Comparison of ENCODE assay signal across 10 cellular contexts in the genomic region with DNA sequence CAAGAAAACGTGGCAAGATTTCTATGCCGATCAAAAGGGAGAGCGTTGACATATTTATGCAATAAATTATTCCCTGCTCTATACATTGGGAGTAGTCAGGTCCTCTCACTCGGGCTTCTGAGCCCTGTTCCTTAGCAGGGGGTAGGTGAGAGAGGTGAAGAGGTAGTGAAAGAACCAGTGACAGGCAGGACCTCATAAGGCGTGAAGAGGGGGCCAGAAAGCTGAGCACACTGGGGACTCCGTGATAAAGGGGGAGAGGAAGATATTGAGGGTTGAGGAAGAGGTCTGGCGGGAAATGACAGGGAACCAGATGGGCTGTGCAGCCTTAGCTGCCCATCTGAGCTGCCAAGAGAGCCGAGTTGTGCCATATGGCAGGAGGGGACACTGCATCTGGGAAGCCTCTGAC. TPM values are rescaled to one million over a fixed set of nuclear protein-coding genes. Genes with fewer than 3 reads are reported as not detected.
DNase-seq lines count a peak whose midpoint lies in the region; ATAC-seq and TF ChIP-seq lines count a peak whose summit lies in the region.
"Had no signal": no experiment of that assay in that cellular context is flagged by ENCODE, and none has a peak within 500 bp of the region (broad histone marks: within the 10 kb centered on the region; RNA-seq: fewer than 3 reads in every experiment).

No MANE protein-coding gene starts in this region.

- WGBS in SK-N-SH (ENCODE audit: low lambda C conversion rate), result 8% methylated on average over 8 of the region's 8 CpGs
- WGBS in hepatocyte (ENCODE audit: low lambda C conversion rate, missing lambda C conversion rate), result 7% methylated on average over 8 of the region's 8 CpGs
- whole genome bisulfite sequencing in suprapubic skin, result 21% methylated on average over 8 of the region's 8 CpGs

- peak overlapping the region; percentile 74 for H2AFZ ChIP-seq in SK-N-SH (ENCODE audit: low read depth)
- peak overlapping the region; percentile 57 for H2AFZ ChIP-seq in hepatocyte

- no peak for TF ChIP-seq CTCF in SK-N-SH (IDR thresholded peaks at IDR 0.05)
- TF ChIP-seq CTCF in hepatocyte (IDR thresholded peaks at IDR 0.05; ENCODE audit: poor library complexity), result no peak
- no peak for TF ChIP-seq CTCF in suprapubic skin (IDR thresholded peaks at IDR 0.05)

- peaks cover 14% of the 10 kb centered on the region for H3F3A ChIP-seq in SK-N-SH (replicated peaks; ENCODE audit: insufficient read depth)

- TF ChIP-seq POLR2A in suprapubic skin (IDR thresholded peaks at IDR 0.05), result no peak

- ATAC-seq in SK-N-SH treated with all-trans-retinoic acid at 6 μM for 48 hours, result no peak; the same call in 2 of the 3 replicates
- ATAC-seq in HG02938 (IDR thresholded peaks at IDR 0.05; ENCODE audit: unreplicated experiment), result peak; percentile 1
- ATAC-seq in T-helper 17 cell, result no peak
- ATAC-seq in HG03135 (IDR thresholded peaks at IDR 0.05; ENCODE audit: unreplicated experiment), result no peak

- CTCF ChIA-PET in SK-N-SH (lab: Yijun Ruan, JAX), result interaction anchor here (0.9 to 1.7 kb wide), 6 partner anchors 9 to 656 kb away, joined by 3 to 6 read pairs (median 4); partner anchors contain the start of genes GPX8 and SNX18

- no peaks in the 10 kb centered on the region for H3K79me2 ChIP-seq in SK-N-SH (ENCODE audit: insufficient read depth)
- no peaks in the 10 kb centered on the region for H3K79me2 ChIP-seq in hepatocyte

- no peak overlapping the region for H3K27ac ChIP-seq in SK-N-SH (ENCODE audit: low read depth in 2 of 2, low read length in 1 of 2)
- no peak overlapping the region for H3K27ac ChIP-seq in hepatocyte
- H3K27ac ChIP-seq in suprapubic skin, result no peak overlapping the region
- H3K27ac ChIP-seq: adrenal gland had no signal

- no peak overlapping the region for H3K9ac ChIP-seq in SK-N-SH

- H3K27me3 ChIP-seq in SK-N-SH (ENCODE audit: insufficient read depth) (peaks cover 52% of the 10 kb centered on the region), hepatocyte (peaks cover 57% of the 10 kb centered on the region), suprapubic skin (peaks cover 67% of the 10 kb centered on the region)

- H3K27ac Mint-ChIP-seq in T-helper 17 cell, result peak overlapping the region; percentile 77

- peaks cover 4% of the 10 kb centered on the region for H3K36me3 Mint-ChIP-seq in T-helper 17 cell (ENCODE audit: low read depth)

- H3K36me3 ChIP-seq in SK-N-SH (replicated peaks in 1 of 2; ENCODE audit: control insufficient read depth in 1 of 2, insufficient read depth in 2 of 2, low read length in 1 of 2), result no peaks in the 10 kb centered on the region
- no peaks in the 10 kb centered on the region for H3K36me3 ChIP-seq in hepatocyte (replicated peaks; ENCODE audit: insufficient read depth, low read depth)
- no peaks in the 10 kb centered on the region for H3K36me3 ChIP-seq in suprapubic skin
- H3K36me3 ChIP-seq: adrenal gland had no signal

- DNase-seq in SK-N-SH (peak; percentile 53), T-helper 17 cell (no peak), hepatocyte (ENCODE audit: low spot score) (no peak), suprapubic skin (ENCODE audit: low spot score in 2 of 2) (no peak), NOMO-1 (lab: John Stamatoyannopoulos, UW; ENCODE audit: unreplicated experiment in 2 of 2) (no peak)

- H3K4me1 ChIP-seq in SK-N-SH (ENCODE audit: control insufficient read depth in 1 of 2, insufficient read depth in 2 of 2, low read depth in 1 of 2, low read length in 1 of 2) (peaks cover 3 to 13% of the 10 kb centered on the region in 2 experiments; a peak in 3 of 4 replicates), hepatocyte (ENCODE audit: insufficient read depth) (peaks cover 13% of the 10 kb centered on the region), suprapubic skin (peaks cover 32% of the 10 kb centered on the region)

- peak overlapping the region; percentile 51 to 59 for H3K4me3 ChIP-seq in SK-N-SH (ENCODE audit: low read depth in 2 of 2, low read length in 1 of 2)
- peak overlapping the region; percentile 75 for H3K4me3 ChIP-seq in hepatocyte
- peak overlapping the region; percentile 56 for H3K4me3 ChIP-seq in suprapubic skin

- H3K4me2 ChIP-seq in SK-N-SH, result peak overlapping the region; percentile 98
- peak overlapping the region; percentile 99 for H3K4me2 ChIP-seq in hepatocyte

- TF ChIP-seq RAD21 in SK-N-SH (IDR thresholded peaks at IDR 0.05; ENCODE audit: low read length), result no peak

- POLR2A ChIA-PET in SK-N-SH (lab: Yijun Ruan, JAX), result no interaction called here

- H3K9me2 ChIP-seq in SK-N-SH (no peaks in the 10 kb centered on the region), hepatocyte (replicated peaks; ENCODE audit: insufficient read depth) (no peaks in the 10 kb centered on the region)

- H3K27me3 Mint-ChIP-seq in T-helper 17 cell, result peaks cover 58% of the 10 kb centered on the region

- H3K9me3 ChIP-seq in SK-N-SH (no peaks in the 10 kb centered on the region), T-helper 17 cell (ENCODE audit: control insufficient read depth, low read length, poor library complexity, severe bottlenecking) (no peaks in the 10 kb centered on the region), hepatocyte (ENCODE audit: low read depth) (no peaks in the 10 kb centered on the region), suprapubic skin (no peaks in the 10 kb centered on the region)
- H3K9me3 ChIP-seq: adrenal gland had no signal

- peaks cover 28% of the 10 kb centered on the region for H3K4me1 Mint-ChIP-seq in T-helper 17 cell

- H4K20me1 ChIP-seq in SK-N-SH (ENCODE audit: insufficient read depth) (no peaks in the 10 kb centered on the region; the same call in 1 of the 2 replicates), hepatocyte (ENCODE audit: insufficient read depth, poor library complexity, severe bottlenecking) (no peaks in the 10 kb centered on the region)

- TF ChIP-seq EP300 in SK-N-SH (IDR thresholded peaks at IDR 0.05; ENCODE audit: borderline replicate concordance in 1 of 2, low read depth in 1 of 2, low read length in 1 of 2) (no peak), suprapubic skin (IDR thresholded peaks at IDR 0.05) (no peak)

- peak overlapping the region; percentile 88 for H3K4me3 Mint-ChIP-seq in T-helper 17 cell

TF ChIP-seq in SK-N-SH, 30 proteins besides CTCF, POLR2A, EP300 and RAD21:
- no peak for TF ChIP-seq FOXM1 (IDR thresholded peaks at IDR 0.05; ENCODE audit: low read depth)
- no peak for TF ChIP-seq ELF1 (IDR thresholded peaks at IDR 0.05)
- TF ChIP-seq JUND (IDR thresholded peaks at IDR 0.05), result no peak
- no peak for TF ChIP-seq SMC3 (IDR thresholded peaks at IDR 0.05; ENCODE audit: low read depth, low read length)
- no peak for TF ChIP-seq TCF12 (IDR thresholded peaks at IDR 0.05)
- no peak for TF ChIP-seq CHD2 (IDR thresholded peaks at IDR 0.05; ENCODE audit: low read length, partially characterized antibody)
- TF ChIP-seq SIN3A (IDR thresholded peaks at IDR 0.05; ENCODE audit: borderline replicate concordance, low read depth, low read length), result no peak
- TF ChIP-seq TAF1 (IDR thresholded peaks at IDR 0.05; ENCODE audit: borderline replicate concordance, low read depth, low read length), result no peak
- no peak for TF ChIP-seq NRF1 (IDR thresholded peaks at IDR 0.05; ENCODE audit: low read depth, low read length)

TF ChIP-seq in SK-N-SH treated with all-trans-retinoic acid at 6 μM for 48 hours, 23 proteins besides CTCF, POLR2A, EP300 and RAD21 (continues in another document):
- TF ChIP-seq GLIS3 (CRISPR knock-in tag; IDR thresholded peaks at IDR 0.05) (no peak), PPARA (CRISPR knock-in tag; IDR thresholded peaks at IDR 0.05; ENCODE audit: borderline replicate concordance) (no peak), PATZ1 (CRISPR knock-in tag; IDR thresholded peaks at IDR 0.05; ENCODE audit: borderline replicate concordance) (no peak), TOX (CRISPR knock-in tag; IDR thresholded peaks at IDR 0.05; ENCODE audit: borderline replicate concordance) (no peak), ZC3H10 (CRISPR knock-in tag; IDR thresholded peaks at IDR 0.05) (no peak), ZNF8 (CRISPR knock-in tag; IDR thresholded peaks at IDR 0.05) (no peak), RARB (CRISPR knock-in tag; IDR thresholded peaks at IDR 0.05) (no peak), OSR1 (CRISPR knock-in tag; IDR thresholded peaks at IDR 0.05) (no peak)

RNA-seq across cellular contexts. Expression of gene CDC20B, which starts 0.7 kb away (rescaled TPM):
- polyA plus RNA-seq in SK-N-SH (2012; rRNA removed) (0.03 TPM in 2 replicates), hepatocyte (0.12 TPM in 1 of 2 replicates, not detected in the other)
- 0.03 and 0.05 TPM in 2 replicates for polyA plus RNA-seq in SK-N-SH (2012; cell fraction: cytosol; rRNA removed)
- polyA plus RNA-seq in SK-N-SH (2012; cell fraction: nucleus; rRNA removed), result 0.10 and 0.13 TPM in 2 replicates
- total RNA-seq in T-helper 17 cell (not detected), hepatocyte (0.28 and 0.30 TPM in 2 replicates), suprapubic skin (not detected)
- total RNA-seq: adrenal gland, subcutaneous adipose tissue had no signal
- polyA plus RNA-seq: adrenal gland had no signal

RNA-seq across cellular contexts. Expression of gene GPX8, which starts 13.7 kb away (rescaled TPM):
- polyA plus RNA-seq in SK-N-SH (2012; rRNA removed) (30.1 and 44.2 TPM in 2 replicates), hepatocyte (134 and 143 TPM in 2 replicates)
- polyA plus RNA-seq in SK-N-SH (2012; cell fraction: cytosol; rRNA removed), result 48.6 and 61.5 TPM in 2 replicates
- polyA plus RNA-seq in SK-N-SH (2012; cell fraction: nucleus; rRNA removed), result 9.3 and 22.9 TPM in 2 replicates
- total RNA-seq in T-helper 17 cell (not detected), hepatocyte (178 and 196 TPM in 2 replicates), suprapubic skin (1 to 10 TPM; 5.1 to 7.9 (median 5.8) TPM)

RNA-seq across cellular contexts. Expression of gene MCIDAS, which starts 53.4 kb away (rescaled TPM):
- not detected in 2 replicates for polyA plus RNA-seq in SK-N-SH (2012; rRNA removed)
- polyA plus RNA-seq in SK-N-SH (2012; cell fraction: cytosol; rRNA removed), result not detected in 2 replicates
- polyA plus RNA-seq in SK-N-SH (2012; cell fraction: nucleus; rRNA removed), result not detected in 2 replicates
- total RNA-seq in T-helper 17 cell, result not detected
- not detected in 2 replicates for total RNA-seq in hepatocyte
- 0.08 TPM in 1 of 2 replicates, not detected in the other for polyA plus RNA-seq in hepatocyte
- not detected for total RNA-seq in suprapubic skin
- total RNA-seq: adrenal gland, subcutaneous adipose tissue had no signal
- polyA plus RNA-seq: adrenal gland had no signal

RNA-seq across cellular contexts. Expression of gene CCNO, which starts 59.7 kb away (rescaled TPM):
- not detected in 2 replicates for polyA plus RNA-seq in SK-N-SH (2012; rRNA removed)
- polyA plus RNA-seq in SK-N-SH (2012; cell fraction: cytosol; rRNA removed), result 0.03 TPM in 1 of 2 replicates, not detected in the other
- polyA plus RNA-seq in SK-N-SH (2012; cell fraction: nucleus; rRNA removed), result not detected in 2 replicates
- total RNA-seq in T-helper 17 cell, result not detected
- total RNA-seq in hepatocyte, result 0.12 and 0.13 TPM in 2 replicates
- polyA plus RNA-seq in hepatocyte, result 0.97 and 2.5 TPM in 2 replicates
- 1 to 10 TPM; 1.0 to 3.8 (median 2.4) TPM for total RNA-seq in suprapubic skin

Comparison
In these comparisons a context has a peak if more than half of its experiments do, and no peak if none do; other contexts are left out.
1. RNA of gene GPX8, which starts 13.7 kb away (total RNA-seq): 178 to 196 TPM in hepatocyte; 5.1 to 7.9 TPM in suprapubic skin and not detected in T-helper 17 cell; every median in the first group is over 10 times any median in the second.
2. Peak in every context shown above with its lines, with median percentiles within 50 percentile points of each other: H3K4me3 ChIP-seq.